35 cellular contexts compared by ENCODE assay signal in the genomic region with DNA sequence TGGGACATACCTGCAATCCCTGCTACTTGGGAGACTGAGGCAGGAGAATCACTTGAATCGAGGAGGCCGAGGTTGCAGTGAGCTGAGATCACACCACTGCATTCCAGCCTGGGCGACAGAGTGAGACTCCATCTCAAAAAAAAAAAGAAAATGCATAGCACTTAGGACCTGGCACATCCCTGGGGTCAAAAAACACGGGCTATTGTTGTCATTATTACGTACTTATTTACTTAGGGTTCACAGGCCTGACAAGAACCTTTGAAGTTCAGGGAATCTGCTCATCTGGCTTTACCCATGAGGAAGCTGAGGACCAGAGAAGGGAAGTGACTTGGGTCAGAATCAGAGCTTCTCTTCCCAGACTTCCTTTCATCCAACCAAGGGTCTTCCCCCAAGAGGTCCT.
"Had no signal": no experiment of that assay in that cellular context is flagged by ENCODE, and none has a peak within 500 bp of the region (broad histone marks: within the 10 kb centered on the region; RNA-seq: fewer than 3 reads in every experiment).

No MANE protein-coding gene starts in this region.

- H3K9me3 ChIP-seq: MG63 had no signal

- DNase-seq: Karpas-422, Kasumi-1, MG63, MM.1S, MV-4-11, NCI-H1048, NCI-H1092, NCI-H1092 treated with DMSO at 0.1 percent for 48 hours, NCI-H1105, NCI-H1105 treated with DMSO at 0.1 percent for 48 hours, NCI-H1417, NCI-H1417 treated with DMSO at 0.1 percent for 48 hours, NCI-H1436, NCI-H1436 treated with DMSO at 0.1 percent for 48 hours, NCI-H146, NCI-H1694, NCI-H1694 treated with DMSO at 0.1 percent for 48 hours, NCI-H187, NCI-H187 treated with DMSO at 0.1 percent for 48 hours, NCI-H1930, NCI-H2029, NCI-H2029 treated with DMSO at 0.1 percent for 48 hours, NCI-H2081, NCI-H2081 treated with DMSO at 0.1 percent for 48 hours, NCI-H2107, NCI-H2171, NCI-H2171 treated with DMSO at 0.1 percent for 48 hours, NCI-H2227 treated with DMSO at 0.1 percent for 48 hours, NCI-H226, NCI-H345, NCI-H446, NCI-H446 treated with DMSO at 0.1 percent for 48 hours, NCI-H510A, NCI-H510A treated with DMSO at 0.1 percent for 48 hours, NCI-H524 had no signal

- H3K36me3 ChIP-seq: MG63 had no signal

- H3K27me3 ChIP-seq: MG63 had no signal

- H3K4me3 ChIP-seq: MG63 had no signal
